ENCODE assay signal across 8 cellular contexts in genomic region chr3:101695779-101696372, GRCh38.
DNase-seq lines count a peak whose midpoint lies in the region; ATAC-seq and TF ChIP-seq lines count a peak whose summit lies in the region.

No MANE protein-coding gene starts in this region.

- DNase-seq in RKO (ENCODE audit: low spot score) (peak; percentile 71), fibroblast of peridontal ligament (ENCODE audit: extremely low read depth) (peak; percentile 78), retinal pigment epithelial cell (ENCODE audit: low read depth) (no peak), nucleus accumbens (lab: John Stamatoyannopoulos, UW) (no peak)
- DNase-seq in stimulated activated CD4-positive, alpha-beta T cell treated with anti-CD3 and anti-CD28 coated beads, Interleukin-4, amount 100 ng/mL, for 1 hour = no peak

- TF ChIP-seq CTCF in GM12872 (IDR thresholded peaks at IDR 0.05; ENCODE audit: insufficient read depth, low read depth, low read length) (peak; percentile 63), retinal pigment epithelial cell (conservative IDR thresholded peaks at IDR 0.05; ENCODE audit: low read depth, low read length) (peak; percentile 64)

- no peak for ATAC-seq in GM21381 (IDR thresholded peaks at IDR 0.05; ENCODE audit: unreplicated experiment)
- ATAC-seq in GM18517 (IDR thresholded peaks at IDR 0.05; ENCODE audit: unreplicated experiment) = no peak

- no peak overlapping the region for H3K4me3 ChIP-seq in retinal pigment epithelial cell (ENCODE audit: low read length)

Comparison
In these comparisons a context has a peak if more than half of its experiments do, and no peak if none do; other contexts are left out.
1. DNase-seq: peak in RKO (single experiment) and fibroblast of peridontal ligament (single experiment); none in retinal pigment epithelial cell (single experiment), stimulated activated CD4-positive, alpha-beta T cell treated with anti-CD3 and anti-CD28 coated beads, Interleukin-4, amount 100 ng/mL, for 1 hour (single experiment) and nucleus accumbens (0 of 56).